36 cellular contexts compared by ENCODE assay signal in genomic region chr1:11174271-11174942, GRCh38. TPM values are rescaled to one million over a fixed set of nuclear protein-coding genes. Genes with fewer than 3 reads are reported as not detected.
DNase-seq lines count a peak whose midpoint lies in the region; ATAC-seq, FAIRE-seq and TF ChIP-seq lines count a peak whose summit lies in the region.
"Had no signal": no experiment of that assay in that cellular context is flagged by ENCODE, and none has a peak within 500 bp of the region (broad histone marks: within the 10 kb centered on the region; RNA-seq: fewer than 3 reads in every experiment).

No MANE protein-coding gene starts in this region.

- H3K9me3 ChIP-seq in SJCRH30 (replicated peaks), result no peaks in the 10 kb centered on the region
- H3K9me3 ChIP-seq: body of pancreas, upper lobe of right lung had no signal

- no peak overlapping the region for H3K27ac ChIP-seq in SJCRH30
- H3K27ac ChIP-seq: body of pancreas, PC-9, upper lobe of right lung had no signal

- H3K27ac Mint-ChIP-seq in activated T-cell treated with anti-CD3 and anti-CD28 coated beads, Interleukin-2, amount 50 U/mL, for 24 hours, result no peak overlapping the region
- H3K27ac Mint-ChIP-seq: activated naive CD8-positive, alpha-beta T cell treated with anti-CD3 and anti-CD28 coated beads, Interleukin-2, amount 50 U/mL, for 24 hours had no signal

- TF ChIP-seq CTCF in D721Med (IDR thresholded peaks at IDR 0.05; ENCODE audit: insufficient read depth, missing control alignments), result no peak

- DNase-seq in SK-MEL-5 (ENCODE audit: low read depth, low spot score) (peak; percentile 94), cerebellum (ENCODE audit: low spot score) (peak; percentile 62), medulla oblongata (ENCODE audit: extremely low spot score) (peak; percentile 56), smooth muscle cell of the brain vasculature (ENCODE audit: low read depth, low spot score) (peak; percentile 39), D721Med (ENCODE audit: insufficient read length, low spot score) (no peak), SJCRH30 (no peak)
- DNase-seq in activated T-cell treated with anti-CD3 and anti-CD28 coated beads, Interleukin-2, amount 50 U/mL, for 24 hours, result no peak
- DNase-seq: activated CD4-positive, alpha-beta T cell treated with anti-CD3 and anti-CD28 coated beads, Interleukin-2, amount 10 ng/mL, durations not matched to agents 7 days and 5 days; activated naive CD8-positive, alpha-beta T cell treated with anti-CD3 and anti-CD28 coated beads, Interleukin-2, amount 50 U/mL, for 24 hours; activated T-cell treated with anti-CD3 and anti-CD28 coated beads, Interleukin-2, amount 50 U/mL, for 1 hour; body of pancreas; CD8-positive, alpha-beta memory T cell; GDM1; Karpas-422; left ventricle myocardium superior; MV-4-11; naive B cell; NCI-H1436; NCI-H2081; NCI-H2227 treated with DMSO at 0.1 percent for 48 hours; NCI-H69; occipital lobe; PC-9; SHP77; stimulated activated CD4-positive, alpha-beta T cell treated with anti-CD3 and anti-CD28 coated beads, Interleukin-15, amount 100 ng/mL, for 24 hours; SW 1271; T1000; upper lobe of right lung had no signal

- in situ Hi-C loops in SK-MEL-5 (cut with HindIII; ENCODE audit: low pct_unique_long_range_greater_than_20kb, low sequenced_read_pairs), result no loop called here

- H3K27me3 Mint-ChIP-seq in activated T-cell treated with anti-CD3 and anti-CD28 coated beads, Interleukin-2, amount 50 U/mL, for 24 hours, result no peaks in the 10 kb centered on the region
- H3K27me3 Mint-ChIP-seq: activated CD4-positive, alpha-beta T cell treated with anti-CD3 and anti-CD28 coated beads, Interleukin-2, amount 10 ng/mL, durations not matched to agents 7 days and 5 days; activated naive CD8-positive, alpha-beta T cell treated with anti-CD3 and anti-CD28 coated beads, Interleukin-2, amount 50 U/mL, for 24 hours; CD8-positive, alpha-beta memory T cell; naive B cell had no signal

- peaks cover 4% of the 10 kb centered on the region; the same call in 1 of the 2 replicates for H3K4me1 ChIP-seq in SJCRH30

- no peak overlapping the region for H3K4me3 ChIP-seq in SJCRH30
- H3K4me3 ChIP-seq: body of pancreas, PC-9, upper lobe of right lung had no signal

- FAIRE-seq in D721Med (lab: Jason Lieb, UNC), result no peak
- FAIRE-seq: endothelial cell of umbilical vein, keratinocyte had no signal

- H3K27me3 ChIP-seq in SJCRH30, result no peaks in the 10 kb centered on the region
- H3K27me3 ChIP-seq: body of pancreas, upper lobe of right lung had no signal

- H3K36me3 Mint-ChIP-seq in activated T-cell treated with anti-CD3 and anti-CD28 coated beads, Interleukin-2, amount 50 U/mL, for 24 hours (ENCODE audit: low read depth), result peaks cover 65% of the 10 kb centered on the region

- no peak for ATAC-seq in HG03565 (IDR thresholded peaks at IDR 0.05; ENCODE audit: unreplicated experiment)
- ATAC-seq: activated naive CD8-positive, alpha-beta T cell treated with anti-CD3 and anti-CD28 coated beads, Interleukin-2, amount 50 U/mL, for 24 hours; body of pancreas; HCT116; left ventricle myocardium superior; stimulated activated effector memory CD8-positive, alpha-beta T cell treated with anti-CD3 and anti-CD28 coated beads, Interleukin-12 subunit alpha, Interleukin-12 subunit beta, amount 100 ng/mL, for 72 hours; upper lobe of right lung had no signal

- no peak overlapping the region for H3K4me3 Mint-ChIP-seq in activated T-cell treated with anti-CD3 and anti-CD28 coated beads, Interleukin-2, amount 50 U/mL, for 24 hours
- H3K4me3 Mint-ChIP-seq: activated CD4-positive, alpha-beta T cell treated with anti-CD3 and anti-CD28 coated beads, Interleukin-2, amount 10 ng/mL, durations not matched to agents 7 days and 5 days; activated naive CD8-positive, alpha-beta T cell treated with anti-CD3 and anti-CD28 coated beads, Interleukin-2, amount 50 U/mL, for 24 hours; CD8-positive, alpha-beta memory T cell; naive B cell; stimulated activated effector memory CD8-positive, alpha-beta T cell treated with anti-CD3 and anti-CD28 coated beads, Interleukin-12 subunit alpha, Interleukin-12 subunit beta, amount 100 ng/mL, for 72 hours had no signal

- peaks cover 18% of the 10 kb centered on the region for H3K36me3 ChIP-seq in SJCRH30
- H3K36me3 ChIP-seq: upper lobe of right lung had no signal

- H3K4me1 Mint-ChIP-seq in activated T-cell treated with anti-CD3 and anti-CD28 coated beads, Interleukin-2, amount 50 U/mL, for 24 hours (ENCODE audit: low read depth), result no peaks in the 10 kb centered on the region
- H3K4me1 Mint-ChIP-seq: activated CD4-positive, alpha-beta T cell treated with anti-CD3 and anti-CD28 coated beads, Interleukin-2, amount 10 ng/mL, durations not matched to agents 7 days and 5 days; activated naive CD8-positive, alpha-beta T cell treated with anti-CD3 and anti-CD28 coated beads, Interleukin-2, amount 50 U/mL, for 24 hours; stimulated activated effector memory CD8-positive, alpha-beta T cell treated with anti-CD3 and anti-CD28 coated beads, Interleukin-12 subunit alpha, Interleukin-12 subunit beta, amount 100 ng/mL, for 72 hours had no signal

- no peaks in the 10 kb centered on the region for H3K9me3 Mint-ChIP-seq in activated T-cell treated with anti-CD3 and anti-CD28 coated beads, Interleukin-2, amount 50 U/mL, for 24 hours
- H3K9me3 Mint-ChIP-seq: activated CD4-positive, alpha-beta T cell treated with anti-CD3 and anti-CD28 coated beads, Interleukin-2, amount 10 ng/mL, durations not matched to agents 7 days and 5 days; activated naive CD8-positive, alpha-beta T cell treated with anti-CD3 and anti-CD28 coated beads, Interleukin-2, amount 50 U/mL, for 24 hours; CD8-positive, alpha-beta memory T cell; naive B cell; stimulated activated effector memory CD8-positive, alpha-beta T cell treated with anti-CD3 and anti-CD28 coated beads, Interleukin-12 subunit alpha, Interleukin-12 subunit beta, amount 100 ng/mL, for 72 hours had no signal

RNA-seq across cellular contexts. Expression of gene ANGPTL7, which starts 14.7 kb away (rescaled TPM):
- not detected in 2 replicates for total RNA-seq in SK-MEL-5 (2014; rRNA removed; shearing (Covaris generic))
- polyA plus RNA-seq in SK-MEL-5 (2015; cell fraction: cytosol; rRNA removed), result 0.20 TPM in 1 of 2 replicates, not detected in the other
- 0.36 TPM in 1 of 2 replicates, not detected in the other for polyA plus RNA-seq in SK-MEL-5 (2015; cell fraction: nucleus; rRNA removed)
- 0.27 TPM for total RNA-seq in cerebellum
- total RNA-seq in SJCRH30 (2014; rRNA removed; shearing (Covaris generic)), result not detected in 2 replicates
- total RNA-seq: activated CD4-positive, alpha-beta T cell treated with anti-CD3 and anti-CD28 coated beads, Interleukin-2, amount 10 ng/mL, durations not matched to agents 7 days and 5 days; activated CD8-positive, alpha-beta memory T cell treated with anti-CD3 and anti-CD28 coated beads for 36 hours; CD8-positive, alpha-beta memory T cell; endothelial cell of umbilical vein; occipital lobe; PC-9; pulmonary artery endothelial cell had no signal
- polyA plus RNA-seq: BJ; CD8-positive, alpha-beta memory T cell; endothelial cell of umbilical vein; keratinocyte had no signal

Comparison
In these comparisons a context has a peak if more than half of its experiments do, and no peak if none do; other contexts are left out.
1. DNase-seq: peak in SK-MEL-5 (single experiment), cerebellum (single experiment), medulla oblongata (single experiment) and smooth muscle cell of the brain vasculature (single experiment); none in D721Med (single experiment), activated T-cell treated with anti-CD3 and anti-CD28 coated beads, Interleukin-2, amount 50 U/mL, for 24 hours (single experiment) and SJCRH30 (0 of 2).